ENCODE assay signal across 1 cellular context in the genomic region with DNA sequence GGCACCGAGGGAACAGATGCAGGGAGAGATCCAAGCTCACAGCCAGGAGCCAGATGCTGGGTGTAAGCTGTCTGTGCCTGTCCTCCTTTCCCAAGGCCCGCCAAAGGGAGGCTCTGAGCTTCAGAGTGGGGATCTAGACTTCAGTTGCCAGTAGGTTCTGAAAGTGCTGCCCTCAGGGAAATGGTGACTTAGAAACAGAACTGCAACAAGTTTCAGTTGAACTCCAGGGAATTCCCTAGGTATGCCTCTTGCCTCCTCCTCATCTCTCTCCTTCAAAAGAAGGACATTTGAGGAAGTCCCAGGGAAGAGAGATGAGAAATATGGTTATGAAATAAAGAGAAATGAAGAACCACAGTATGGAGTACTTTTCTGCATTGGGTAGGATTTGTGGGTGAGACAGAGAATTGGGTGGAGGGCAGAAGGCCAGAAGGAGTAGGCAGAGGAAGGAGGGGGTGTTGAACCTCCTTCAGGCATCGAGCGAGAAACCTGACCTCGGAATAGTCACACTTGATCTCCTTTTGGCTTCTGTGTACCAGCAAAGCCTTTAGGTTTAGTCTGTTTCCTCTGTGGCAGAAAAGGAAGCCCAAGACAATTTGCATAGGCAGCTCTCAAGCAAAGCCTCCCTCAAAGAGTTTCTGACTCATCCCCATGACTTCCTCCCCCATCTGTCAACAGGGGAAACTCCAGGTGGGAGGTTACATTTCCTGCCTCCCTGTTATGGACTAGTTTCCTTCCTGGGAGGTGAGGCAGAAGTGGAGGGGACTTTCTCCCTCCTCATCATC.
TF ChIP-seq lines count a peak whose summit lies in the region.

No MANE protein-coding gene starts in this region.

TF ChIP-seq in GM12878, 131 proteins besides CTCF, POLR2A, EP300 and RAD21 (continued from another document and continues in another):
- TF ChIP-seq ETV6 (conservative IDR thresholded peaks at IDR 0.05 in 1 of 2, IDR thresholded peaks at IDR 0.05 in 1 of 2; ENCODE audit: borderline replicate concordance in 1 of 2, low read depth in 1 of 2) (peak in 1 of 2 experiments; percentile 96; a peak in 2 of 4 replicates), BHLHE40 (IDR thresholded peaks at IDR 0.05; ENCODE audit: borderline replicate concordance in 1 of 2, low read depth in 2 of 2, low read length in 1 of 2) (peak; percentile 65 to 73), MTA2 (IDR thresholded peaks at IDR 0.05; ENCODE audit: low read depth) (peak; percentile 57), RB1 (IDR thresholded peaks at IDR 0.05; ENCODE audit: borderline replicate concordance) (no peak), ATF2 (IDR thresholded peaks at IDR 0.05; ENCODE audit: low read length) (peak; percentile 85; the same call in 1 of the 2 replicates), ZBTB40 (IDR thresholded peaks at IDR 0.05; ENCODE audit: borderline replicate concordance) (no peak), IKZF1 (conservative IDR thresholded peaks at IDR 0.05) (peak; percentile 96), JUNB (IDR thresholded peaks at IDR 0.05) (peak; percentile 79), EZH2 (IDR thresholded peaks at IDR 0.05; ENCODE audit: borderline replicate concordance, control insufficient read depth, low read depth, low read length) (no peak), CHD1 (IDR thresholded peaks at IDR 0.05; ENCODE audit: low read depth, low read length) (no peak), NR2C2 (IDR thresholded peaks at IDR 0.05; ENCODE audit: borderline replicate concordance, control insufficient read depth, insufficient read length, low read depth) (no peak), ZNF207 (IDR thresholded peaks at IDR 0.05; ENCODE audit: borderline replicate concordance) (no peak), POU2F2 (IDR thresholded peaks at IDR 0.05; ENCODE audit: borderline replicate concordance, low read depth, low read length) (peak; percentile 100), NFIC (IDR thresholded peaks at IDR 0.05; ENCODE audit: low read depth, low read length) (peak; percentile 90), CREM (IDR thresholded peaks at IDR 0.05; ENCODE audit: low read depth) (peak; percentile 82; the same call in 1 of the 2 replicates), SREBF1 (IDR thresholded peaks at IDR 0.05; ENCODE audit: low read length) (no peak), NR2C1 (IDR thresholded peaks at IDR 0.05) (no peak), CUX1 (IDR thresholded peaks at IDR 0.05; ENCODE audit: insufficient replicate concordance, low read depth, low read length) (no peak), RBBP5 (conservative IDR thresholded peaks at IDR 0.05) (no peak), POLR2AphosphoS2 (IDR thresholded peaks at IDR 0.05; ENCODE audit: low read depth, low read length) (no peak), CHD4 (IDR thresholded peaks at IDR 0.05) (no peak), FOS (IDR thresholded peaks at IDR 0.05; ENCODE audit: borderline replicate concordance, extremely low read depth, insufficient read length) (peak; percentile 5), CEBPB (IDR thresholded peaks at IDR 0.05; ENCODE audit: borderline replicate concordance in 1 of 2, low read depth in 2 of 2, low read length in 2 of 2) (peak in 1 of 2 experiments; percentile 87; a peak in 2 of 4 replicates), SP1 (IDR thresholded peaks at IDR 0.05; ENCODE audit: low read depth, low read length) (peak; percentile 58), SIX5 (IDR thresholded peaks at IDR 0.05; ENCODE audit: low read depth, low read length, severe bottlenecking) (no peak), NFYA (IDR thresholded peaks at IDR 0.05; ENCODE audit: borderline replicate concordance, low read depth, low read length) (no peak), RAD51 (IDR thresholded peaks at IDR 0.05) (no peak), NRF1 (conservative IDR thresholded peaks at IDR 0.05; ENCODE audit: low read depth, low read length) (no peak), CBX3 (IDR thresholded peaks at IDR 0.05; ENCODE audit: borderline replicate concordance, low read depth) (no peak), ZNF622 (IDR thresholded peaks at IDR 0.05) (no peak), BMI1 (IDR thresholded peaks at IDR 0.05; ENCODE audit: borderline replicate concordance) (peak; percentile 35; the same call in 1 of the 2 replicates), MXI1 (IDR thresholded peaks at IDR 0.05; ENCODE audit: low read depth, low read length) (no peak), SRF (IDR thresholded peaks at IDR 0.05; ENCODE audit: low read depth in 2 of 2, low read length in 2 of 2) (peak; percentile 61 to 97; a peak in 3 of 4 replicates)
- TF ChIP-seq, protein P1, sequence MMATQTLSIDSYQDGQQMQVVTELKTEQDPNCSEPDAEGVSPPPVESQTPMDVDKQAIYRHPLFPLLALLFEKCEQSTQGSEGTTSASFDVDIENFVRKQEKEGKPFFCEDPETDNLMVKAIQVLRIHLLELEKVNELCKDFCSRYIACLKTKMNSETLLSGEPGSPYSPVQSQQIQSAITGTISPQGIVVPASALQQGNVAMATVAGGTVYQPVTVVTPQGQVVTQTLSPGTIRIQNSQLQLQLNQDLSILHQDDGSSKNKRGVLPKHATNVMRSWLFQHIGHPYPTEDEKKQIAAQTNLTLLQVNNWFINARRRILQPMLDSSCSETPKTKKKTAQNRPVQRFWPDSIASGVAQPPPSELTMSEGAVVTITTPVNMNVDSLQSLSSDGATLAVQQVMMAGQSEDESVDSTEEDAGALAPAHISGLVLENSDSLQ (IDR thresholded peaks at IDR 0.05), result no peak; the same call in 1 of the 2 replicates
- TF ChIP-seq, protein P2, sequence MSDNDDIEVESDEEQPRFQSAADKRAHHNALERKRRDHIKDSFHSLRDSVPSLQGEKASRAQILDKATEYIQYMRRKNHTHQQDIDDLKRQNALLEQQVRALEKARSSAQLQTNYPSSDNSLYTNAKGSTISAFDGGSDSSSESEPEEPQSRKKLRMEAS (IDR thresholded peaks at IDR 0.05; ENCODE audit: low read depth, low read length), result no peak
- TF ChIP-seq, protein P3, sequence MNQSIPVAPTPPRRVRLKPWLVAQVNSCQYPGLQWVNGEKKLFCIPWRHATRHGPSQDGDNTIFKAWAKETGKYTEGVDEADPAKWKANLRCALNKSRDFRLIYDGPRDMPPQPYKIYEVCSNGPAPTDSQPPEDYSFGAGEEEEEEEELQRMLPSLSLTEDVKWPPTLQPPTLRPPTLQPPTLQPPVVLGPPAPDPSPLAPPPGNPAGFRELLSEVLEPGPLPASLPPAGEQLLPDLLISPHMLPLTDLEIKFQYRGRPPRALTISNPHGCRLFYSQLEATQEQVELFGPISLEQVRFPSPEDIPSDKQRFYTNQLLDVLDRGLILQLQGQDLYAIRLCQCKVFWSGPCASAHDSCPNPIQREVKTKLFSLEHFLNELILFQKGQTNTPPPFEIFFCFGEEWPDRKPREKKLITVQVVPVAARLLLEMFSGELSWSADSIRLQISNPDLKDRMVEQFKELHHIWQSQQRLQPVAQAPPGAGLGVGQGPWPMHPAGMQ (IDR thresholded peaks at IDR 0.05; ENCODE audit: borderline replicate concordance), result no peak
- TF ChIP-seq, protein P4, sequence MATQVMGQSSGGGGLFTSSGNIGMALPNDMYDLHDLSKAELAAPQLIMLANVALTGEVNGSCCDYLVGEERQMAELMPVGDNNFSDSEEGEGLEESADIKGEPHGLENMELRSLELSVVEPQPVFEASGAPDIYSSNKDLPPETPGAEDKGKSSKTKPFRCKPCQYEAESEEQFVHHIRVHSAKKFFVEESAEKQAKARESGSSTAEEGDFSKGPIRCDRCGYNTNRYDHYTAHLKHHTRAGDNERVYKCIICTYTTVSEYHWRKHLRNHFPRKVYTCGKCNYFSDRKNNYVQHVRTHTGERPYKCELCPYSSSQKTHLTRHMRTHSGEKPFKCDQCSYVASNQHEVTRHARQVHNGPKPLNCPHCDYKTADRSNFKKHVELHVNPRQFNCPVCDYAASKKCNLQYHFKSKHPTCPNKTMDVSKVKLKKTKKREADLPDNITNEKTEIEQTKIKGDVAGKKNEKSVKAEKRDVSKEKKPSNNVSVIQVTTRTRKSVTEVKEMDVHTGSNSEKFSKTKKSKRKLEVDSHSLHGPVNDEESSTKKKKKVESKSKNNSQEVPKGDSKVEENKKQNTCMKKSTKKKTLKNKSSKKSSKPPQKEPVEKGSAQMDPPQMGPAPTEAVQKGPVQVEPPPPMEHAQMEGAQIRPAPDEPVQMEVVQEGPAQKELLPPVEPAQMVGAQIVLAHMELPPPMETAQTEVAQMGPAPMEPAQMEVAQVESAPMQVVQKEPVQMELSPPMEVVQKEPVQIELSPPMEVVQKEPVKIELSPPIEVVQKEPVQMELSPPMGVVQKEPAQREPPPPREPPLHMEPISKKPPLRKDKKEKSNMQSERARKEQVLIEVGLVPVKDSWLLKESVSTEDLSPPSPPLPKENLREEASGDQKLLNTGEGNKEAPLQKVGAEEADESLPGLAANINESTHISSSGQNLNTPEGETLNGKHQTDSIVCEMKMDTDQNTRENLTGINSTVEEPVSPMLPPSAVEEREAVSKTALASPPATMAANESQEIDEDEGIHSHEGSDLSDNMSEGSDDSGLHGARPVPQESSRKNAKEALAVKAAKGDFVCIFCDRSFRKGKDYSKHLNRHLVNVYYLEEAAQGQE (IDR thresholded peaks at IDR 0.05; ENCODE audit: low read depth, low read length), result no peak
- TF ChIP-seq, protein P5, sequence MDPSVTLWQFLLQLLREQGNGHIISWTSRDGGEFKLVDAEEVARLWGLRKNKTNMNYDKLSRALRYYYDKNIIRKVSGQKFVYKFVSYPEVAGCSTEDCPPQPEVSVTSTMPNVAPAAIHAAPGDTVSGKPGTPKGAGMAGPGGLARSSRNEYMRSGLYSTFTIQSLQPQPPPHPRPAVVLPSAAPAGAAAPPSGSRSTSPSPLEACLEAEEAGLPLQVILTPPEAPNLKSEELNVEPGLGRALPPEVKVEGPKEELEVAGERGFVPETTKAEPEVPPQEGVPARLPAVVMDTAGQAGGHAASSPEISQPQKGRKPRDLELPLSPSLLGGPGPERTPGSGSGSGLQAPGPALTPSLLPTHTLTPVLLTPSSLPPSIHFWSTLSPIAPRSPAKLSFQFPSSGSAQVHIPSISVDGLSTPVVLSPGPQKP (IDR thresholded peaks at IDR 0.05; ENCODE audit: low read depth, low read length), result peak; percentile 40; the same call in 1 of the 2 replicates
